In genomic region chr12:122183588-122183940, GRCh38 we compare ENCODE assay signal across 1 cellular context.
TF ChIP-seq lines count a peak whose summit lies in the region.

No MANE protein-coding gene starts in this region.

TF ChIP-seq in H1, 55 proteins besides CTCF, POLR2A, EP300 and RAD21:
- TF ChIP-seq ATF3 (IDR thresholded peaks at IDR 0.05; ENCODE audit: insufficient read depth, low read depth, low read length) (no peak), CREB1 (IDR thresholded peaks at IDR 0.05) (no peak)
